ENCODE assay signal across 14 cellular contexts in genomic region chr1:9240914-9241820, GRCh38. TPM values are rescaled to one million over a fixed set of nuclear protein-coding genes. Genes with fewer than 3 reads are reported as not detected.
DNase-seq lines count a peak whose midpoint lies in the region; ATAC-seq and TF ChIP-seq lines count a peak whose summit lies in the region.
"Had no signal": no experiment of that assay in that cellular context is flagged by ENCODE, and none has a peak within 500 bp of the region (broad histone marks: within the 10 kb centered on the region; RNA-seq: fewer than 3 reads in every experiment).

No MANE protein-coding gene starts in this region.

- TF ChIP-seq CTCF in breast epithelium (IDR thresholded peaks at IDR 0.05), result no peak
- TF ChIP-seq CTCF in mammary epithelial cell (conservative IDR thresholded peaks at IDR 0.05 in 1 of 2, IDR thresholded peaks at IDR 0.05 in 1 of 2; ENCODE audit: extremely low read depth in 1 of 2, insufficient read depth in 1 of 2, low read depth in 1 of 2, low read length in 2 of 2), result no peak
- no peak for TF ChIP-seq CTCF in gastroesophageal sphincter (IDR thresholded peaks at IDR 0.05)
- TF ChIP-seq CTCF in GM10266 (IDR thresholded peaks at IDR 0.05; ENCODE audit: control insufficient read depth, insufficient read depth, low read depth, missing control alignments), result no peak

- H3K4me1 ChIP-seq in breast epithelium, result peaks cover 3 to 40% of the 10 kb centered on the region in 2 donors
- peaks cover 12% of the 10 kb centered on the region for H3K4me1 ChIP-seq in mammary epithelial cell (ENCODE audit: insufficient read depth, low read length)
- peaks cover 2 to 99% (median 58%) of the 10 kb centered on the region in 3 donors for H3K4me1 ChIP-seq in gastroesophageal sphincter
- H3K4me1 ChIP-seq in rectal smooth muscle tissue (ENCODE audit: control insufficient read depth, insufficient read depth, low read length), result peaks cover 21% of the 10 kb centered on the region
- H3K4me1 ChIP-seq in urinary bladder (ENCODE audit: insufficient read depth), result peaks cover 4% of the 10 kb centered on the region

- no peaks in the 10 kb centered on the region for H3K9me3 ChIP-seq in breast epithelium
- no peaks in the 10 kb centered on the region for H3K9me3 ChIP-seq in mammary epithelial cell (replicated peaks; ENCODE audit: insufficient read depth, low read length)
- no peaks in the 10 kb centered on the region for H3K9me3 ChIP-seq in gastroesophageal sphincter

- TF ChIP-seq EP300 in gastroesophageal sphincter (IDR thresholded peaks at IDR 0.05), result no peak

- in situ Hi-C loops in mammary epithelial cell (cut with MboI; ENCODE audit: low sequenced_read_pairs in 2 of 2), result no loop called here

- H3K9ac ChIP-seq in mammary epithelial cell (ENCODE audit: insufficient read depth, low read length), result no peak overlapping the region
- no peak overlapping the region for H3K9ac ChIP-seq in rectal smooth muscle tissue (ENCODE audit: low read length)

- no peak overlapping the region for H2AFZ ChIP-seq in mammary epithelial cell (ENCODE audit: low read depth, low read length)

- H3K27me3 ChIP-seq in breast epithelium (no peaks in the 10 kb centered on the region), mammary epithelial cell (ENCODE audit: insufficient read depth, low read length) (no peaks in the 10 kb centered on the region), gastroesophageal sphincter (no peaks in the 10 kb centered on the region), rectal smooth muscle tissue (ENCODE audit: control insufficient read depth, insufficient read depth, low read length) (no peaks in the 10 kb centered on the region)

- H3K36me3 ChIP-seq in breast epithelium (no peaks in the 10 kb centered on the region), mammary epithelial cell (ENCODE audit: insufficient read depth, low read length) (no peaks in the 10 kb centered on the region), gastroesophageal sphincter (peaks cover 0 to 13% of the 10 kb centered on the region in 2 donors), rectal smooth muscle tissue (ENCODE audit: control insufficient read depth, insufficient read depth, low read length) (no peaks in the 10 kb centered on the region), urinary bladder (ENCODE audit: insufficient read depth) (no peaks in the 10 kb centered on the region)

- 87% methylated on average over 8 of the region's 8 CpGs for WGBS in mammary epithelial cell (ENCODE audit: low coverage, missing lambda C conversion rate)
- 58 to 71% methylated on average over 1 to 2 of the region's 8 CpGs for WGBS in gastroesophageal sphincter (ENCODE audit: low coverage in 1 of 2), 2 donors
- 94% methylated on average over 8 of the region's 8 CpGs for WGBS in urinary bladder

- H3K79me2 ChIP-seq in mammary epithelial cell (ENCODE audit: insufficient read depth, low read length), result no peaks in the 10 kb centered on the region

- H3K27ac ChIP-seq in breast epithelium, result peak overlapping the region; percentile 78 to 90
- no peak overlapping the region for H3K27ac ChIP-seq in mammary epithelial cell (ENCODE audit: insufficient read depth, low read depth, low read length)
- peak overlapping the region; percentile 67 to 87 (median 84) for H3K27ac ChIP-seq in gastroesophageal sphincter
- peak overlapping the region; percentile 68 for H3K27ac ChIP-seq in rectal smooth muscle tissue (ENCODE audit: low read depth, low read length)
- H3K27ac ChIP-seq in urinary bladder (ENCODE audit: low read depth), result peak overlapping the region; percentile 74
- H3K27ac ChIP-seq: SK-N-MC had no signal

- dilution Hi-C loops in mammary epithelial cell (cut with HindIII; ENCODE audit: low sequenced_read_pairs), result no loop called here

- TF ChIP-seq POLR2A in breast epithelium (IDR thresholded peaks at IDR 0.05) (no peak), gastroesophageal sphincter (IDR thresholded peaks at IDR 0.05) (no peak)

- no peak for ATAC-seq in gastroesophageal sphincter
- ATAC-seq in HG02885 (IDR thresholded peaks at IDR 0.05; ENCODE audit: poor library complexity, unreplicated experiment), result no peak
- ATAC-seq: stimulated activated naive B cell treated with anti-CD40 and anti-IgM and Interleukin-4, amounts not matched to agents 10 μg/mL and 1 μg/mL and 100 μg/mL, for 72 hours had no signal

- BruUV-seq in mammary epithelial cell (replicated peaks; lab: Mats Ljungman, UMichigan), result no TSS peak

- peak overlapping the region in 2 of 3 donors; percentile 21 to 46 for H3K4me3 ChIP-seq in breast epithelium
- no peak overlapping the region for H3K4me3 ChIP-seq in mammary epithelial cell (replicated peaks in 1 of 3; ENCODE audit: insufficient read depth in 1 of 3, low read depth in 2 of 3, low read length in 3 of 3)
- no peak overlapping the region for H3K4me3 ChIP-seq in gastroesophageal sphincter
- H3K4me3 ChIP-seq in rectal smooth muscle tissue (ENCODE audit: low read length), result no peak overlapping the region
- no peak overlapping the region for H3K4me3 ChIP-seq in urinary bladder (ENCODE audit: low read depth, low read length)
- H3K4me3 ChIP-seq: SK-N-MC had no signal

- CTCF ChIA-PET in mammary epithelial cell (lab: Charles Lee; ENCODE audit: low non-redundant PET), result no interaction called here

- H3K4me2 ChIP-seq in mammary epithelial cell (ENCODE audit: insufficient read depth, low read depth, low read length), result no peak overlapping the region

- intact Hi-C loops in breast epithelium (cut with DNase I; ENCODE audit: low total_unique reads), result no loop called here
- intact Hi-C loops in mammary epithelial cell (cut with micrococcal nuclease), result no loop called here

- no peaks in the 10 kb centered on the region for H4K20me1 ChIP-seq in mammary epithelial cell (ENCODE audit: insufficient read depth, low read length)

- DNase-seq in breast epithelium (ENCODE audit: low spot score in 2 of 2) (no peak), mammary epithelial cell (no peak), NCI-H1417 (lab: John Stamatoyannopoulos, UW) (no peak), GM10266 (ENCODE audit: extremely low spot score) (no peak)
- DNase-seq: activated B cell treated with CpG ODN at 0.5 μM for 24 hours; NCI-H1092; NCI-H2227 treated with DMSO at 0.1 percent for 48 hours; stimulated activated CD4-positive, alpha-beta T cell treated with anti-CD3 and anti-CD28 coated beads, Interleukin-4, amount 100 ng/mL, for 1 hour; stimulated activated naive B cell treated with anti-CD40 and anti-IgM and Interleukin-4, amounts not matched to agents 10 μg/mL and 1 μg/mL and 100 μg/mL, for 72 hours had no signal

RNA-seq across cellular contexts. Expression of gene H6PD, which starts 6.6 kb away (rescaled TPM):
- 10 to 100 TPM; 46.4 to 77.4 (median 49.5) TPM for total RNA-seq in breast epithelium
- total RNA-seq in mammary epithelial cell, result 10 to 100 TPM; 12.6 to 18.0 TPM
- polyA plus RNA-seq in mammary epithelial cell, result 5.4 TPM
- 12.0 TPM for polyA minus RNA-seq in mammary epithelial cell
- total RNA-seq in gastroesophageal sphincter, result 10 to 100 TPM; 27.0 to 62.2 (median 44.0) TPM
- 32.6 TPM for total RNA-seq in urinary bladder
- 26.6 TPM for polyA plus RNA-seq in urinary bladder

RNA-seq across cellular contexts. Expression of gene SPSB1, which starts 51.5 kb away (rescaled TPM):
- total RNA-seq in breast epithelium (10 to 100 TPM; 30.6 to 52.5 (median 34.4) TPM), mammary epithelial cell (10 to 100 TPM; 18.2 to 56.7 TPM), gastroesophageal sphincter (100 to 1,000 TPM in 2 of 4 donors, 10 to 100 TPM in 2; 56.3 to 111 (median 99.5) TPM), urinary bladder (12.4 TPM)
- polyA plus RNA-seq in mammary epithelial cell (13.2 TPM), urinary bladder (36.4 TPM)
- polyA minus RNA-seq in mammary epithelial cell, result 17.3 TPM

Comparison
In these comparisons a context has a peak if more than half of its experiments do, and no peak if none do; other contexts are left out.
1. H3K4me3 ChIP-seq: peak in breast epithelium (2 of 3); none in mammary epithelial cell (0 of 3), gastroesophageal sphincter (0 of 2), rectal smooth muscle tissue (single experiment) and urinary bladder (single experiment).